ENCODE assay signal across 14 cellular contexts in genomic region chr5:76169536-76169935, GRCh38.
DNase-seq lines count a peak whose midpoint lies in the region; ATAC-seq and TF ChIP-seq lines count a peak whose summit lies in the region.
"Had no signal": no experiment of that assay in that cellular context is flagged by ENCODE, and none has a peak within 500 bp of the region (broad histone marks: within the 10 kb centered on the region; RNA-seq: fewer than 3 reads in every experiment).

No MANE protein-coding gene starts in this region.

- H3K36me3 ChIP-seq in SK-N-SH (replicated peaks in 1 of 2; ENCODE audit: control insufficient read depth in 1 of 2, insufficient read depth in 2 of 2, low read length in 1 of 2) (no peaks in the 10 kb centered on the region), WERI-Rb-1 (no peaks in the 10 kb centered on the region)
- H3K36me3 ChIP-seq: BLaER1 treated with 17β-estradiol and CSF1 and Interleukin-3, amounts not matched to agents 10 nM and 100 nM had no signal

- 25% methylated on average over 4 of the region's 4 CpGs for WGBS in SK-N-SH (ENCODE audit: low lambda C conversion rate)

- H2AFZ ChIP-seq in SK-N-SH (ENCODE audit: low read depth) = no peak overlapping the region

- no peaks in the 10 kb centered on the region for H3K36me3 Mint-ChIP-seq in T-helper 17 cell (ENCODE audit: low read depth)
- H3K36me3 Mint-ChIP-seq: CD8-positive, alpha-beta T cell had no signal

- H3K4me2 ChIP-seq in SK-N-SH = no peak overlapping the region
- H3K4me2 ChIP-seq: A549; BLaER1 treated with 17β-estradiol and CSF1 and Interleukin-3, amounts not matched to agents 10 nM and 100 nM had no signal

- TF ChIP-seq RAD21 in SK-N-SH (IDR thresholded peaks at IDR 0.05; ENCODE audit: low read length) = no peak

- no peaks in the 10 kb centered on the region for H4K20me1 ChIP-seq in SK-N-SH (ENCODE audit: insufficient read depth)
- H4K20me1 ChIP-seq: BLaER1 treated with 17β-estradiol and CSF1 and Interleukin-3, amounts not matched to agents 10 nM and 100 nM had no signal

- no peaks in the 10 kb centered on the region for H3K79me2 ChIP-seq in SK-N-SH (ENCODE audit: insufficient read depth)

- no peak for TF ChIP-seq CTCF in SK-N-SH (IDR thresholded peaks at IDR 0.05)
- TF ChIP-seq CTCF in WERI-Rb-1 (IDR thresholded peaks at IDR 0.05; ENCODE audit: low read depth, low read length) = no peak

- no peak overlapping the region for H3K9ac ChIP-seq in SK-N-SH
- H3K9ac ChIP-seq: BLaER1 treated with 17β-estradiol and CSF1 and Interleukin-3, amounts not matched to agents 10 nM and 100 nM had no signal

- no peaks in the 10 kb centered on the region for H3F3A ChIP-seq in SK-N-SH (replicated peaks; ENCODE audit: insufficient read depth)

- H3K27ac ChIP-seq in SK-N-SH (ENCODE audit: low read depth in 2 of 2, low read length in 1 of 2) (peak overlapping the region in 1 of 2 experiments; percentile 60; a peak in 2 of 4 replicates), WERI-Rb-1 (no peak overlapping the region)
- H3K27ac ChIP-seq: 22Rv1; A549; BLaER1 treated with 17β-estradiol and CSF1 and Interleukin-3, amounts not matched to agents 10 nM and 100 nM had no signal

- CTCF ChIA-PET in SK-N-SH (lab: Yijun Ruan, JAX) = interaction anchor here (1.1 kb wide), 1 partner anchor 36 kb away, joined by 5 read pairs; no protein-coding TSS in a partner anchor

- ATAC-seq in SK-N-SH treated with all-trans-retinoic acid at 6 μM for 48 hours = no peak
- ATAC-seq in T-helper 17 cell = no peak
- ATAC-seq: A549; CD8-positive, alpha-beta T cell had no signal

- H3K27me3 Mint-ChIP-seq in T-helper 17 cell = peaks cover 8% of the 10 kb centered on the region

- peak; percentile 33 for DNase-seq in SK-N-SH
- DNase-seq in WERI-Rb-1 = peak; percentile 83
- DNase-seq in left kidney (ENCODE audit: low read depth, low spot score) = peak; percentile 12
- no peak for DNase-seq in T-helper 17 cell
- DNase-seq in pons (ENCODE audit: low spot score) = no peak
- DNase-seq in NCI-H2029 treated with DMSO at 0.1 percent for 48 hours (lab: John Stamatoyannopoulos, UW) = no peak
- DNase-seq: Calu3; CD8-positive, alpha-beta T cell; H9 had no signal

- no peaks in the 10 kb centered on the region for H3K27me3 ChIP-seq in SK-N-SH (ENCODE audit: insufficient read depth)
- H3K27me3 ChIP-seq in WERI-Rb-1 (ENCODE audit: insufficient read depth, low read depth, severe bottlenecking) = no peaks in the 10 kb centered on the region
- H3K27me3 ChIP-seq: BLaER1 treated with 17β-estradiol and CSF1 and Interleukin-3, amounts not matched to agents 10 nM and 100 nM had no signal

- POLR2A ChIA-PET in SK-N-SH (lab: Yijun Ruan, JAX) = no interaction called here

- H3K9me3 ChIP-seq in SK-N-SH (no peaks in the 10 kb centered on the region), WERI-Rb-1 (ENCODE audit: severe bottlenecking) (no peaks in the 10 kb centered on the region), T-helper 17 cell (ENCODE audit: control insufficient read depth, low read length, poor library complexity, severe bottlenecking) (no peaks in the 10 kb centered on the region)
- H3K9me3 ChIP-seq: A549 had no signal

- TF ChIP-seq EP300 in SK-N-SH (IDR thresholded peaks at IDR 0.05; ENCODE audit: borderline replicate concordance in 1 of 2, low read depth in 1 of 2, low read length in 1 of 2) = no peak

- no peak overlapping the region for H3K4me3 Mint-ChIP-seq in T-helper 17 cell
- H3K4me3 Mint-ChIP-seq: B cell; CD8-positive, alpha-beta T cell; H9 had no signal

- no peaks in the 10 kb centered on the region for H3K4me1 Mint-ChIP-seq in T-helper 17 cell
- H3K4me1 Mint-ChIP-seq: B cell had no signal

- H3K27ac Mint-ChIP-seq in T-helper 17 cell = no peak overlapping the region
- H3K27ac Mint-ChIP-seq: B cell; CD8-positive, alpha-beta T cell; H9 had no signal

- peaks cover 0 to 15% of the 10 kb centered on the region in 2 experiments; a peak in 1 of 4 replicates for H3K4me1 ChIP-seq in SK-N-SH (ENCODE audit: control insufficient read depth in 1 of 2, insufficient read depth in 2 of 2, low read depth in 1 of 2, low read length in 1 of 2)
- H3K4me1 ChIP-seq: A549; BLaER1 treated with 17β-estradiol and CSF1 and Interleukin-3, amounts not matched to agents 10 nM and 100 nM had no signal

- H3K9me2 ChIP-seq in SK-N-SH = no peaks in the 10 kb centered on the region

- H3K4me3 ChIP-seq in SK-N-SH (ENCODE audit: low read depth in 2 of 2, low read length in 1 of 2) = no peak overlapping the region
- no peak overlapping the region for H3K4me3 ChIP-seq in WERI-Rb-1 (ENCODE audit: low read depth, low read length)
- H3K4me3 ChIP-seq: A549; BLaER1 treated with 17β-estradiol and CSF1 and Interleukin-3, amounts not matched to agents 10 nM and 100 nM had no signal

TF ChIP-seq in SK-N-SH, 30 proteins besides CTCF, POLR2A, EP300 and RAD21:
- no peak for TF ChIP-seq POLR2AphosphoS5 (IDR thresholded peaks at IDR 0.05; ENCODE audit: low read depth, low read length)
TF ChIP-seq in SK-N-SH: peak in this region for 0.

TF ChIP-seq in SK-N-SH treated with all-trans-retinoic acid at 6 μM for 48 hours, 23 proteins besides CTCF, POLR2A, EP300 and RAD21:
- no peak for TF ChIP-seq ARNTL (CRISPR knock-in tag; IDR thresholded peaks at IDR 0.05; ENCODE audit: borderline replicate concordance, low read depth)
- no peak for TF ChIP-seq RARB (CRISPR knock-in tag; IDR thresholded peaks at IDR 0.05)
- TF ChIP-seq, protein P1, sequence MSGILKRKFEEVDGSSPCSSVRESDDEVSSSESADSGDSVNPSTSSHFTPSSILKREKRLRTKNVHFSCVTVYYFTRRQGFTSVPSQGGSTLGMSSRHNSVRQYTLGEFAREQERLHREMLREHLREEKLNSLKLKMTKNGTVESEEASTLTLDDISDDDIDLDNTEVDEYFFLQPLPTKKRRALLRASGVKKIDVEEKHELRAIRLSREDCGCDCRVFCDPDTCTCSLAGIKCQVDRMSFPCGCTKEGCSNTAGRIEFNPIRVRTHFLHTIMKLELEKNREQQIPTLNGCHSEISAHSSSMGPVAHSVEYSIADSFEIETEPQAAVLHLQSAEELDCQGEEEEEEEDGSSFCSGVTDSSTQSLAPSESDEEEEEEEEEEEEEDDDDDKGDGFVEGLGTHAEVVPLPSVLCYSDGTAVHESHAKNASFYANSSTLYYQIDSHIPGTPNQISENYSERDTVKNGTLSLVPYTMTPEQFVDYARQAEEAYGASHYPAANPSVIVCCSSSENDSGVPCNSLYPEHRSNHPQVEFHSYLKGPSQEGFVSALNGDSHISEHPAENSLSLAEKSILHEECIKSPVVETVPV (CRISPR knock-in tag; IDR thresholded peaks at IDR 0.05) = no peak
- no peak for TF ChIP-seq ZNF565 (CRISPR knock-in tag; conservative IDR thresholded peaks at IDR 0.05; ENCODE audit: low read depth)
- no peak for TF ChIP-seq TOX (CRISPR knock-in tag; IDR thresholded peaks at IDR 0.05; ENCODE audit: borderline replicate concordance)
- no peak for TF ChIP-seq ZNF70 (CRISPR knock-in tag; IDR thresholded peaks at IDR 0.05)
- TF ChIP-seq ZNF8 (CRISPR knock-in tag; IDR thresholded peaks at IDR 0.05) = no peak
- no peak for TF ChIP-seq ZFP30 (CRISPR knock-in tag; IDR thresholded peaks at IDR 0.05)
- no peak for TF ChIP-seq ZC3H10 (CRISPR knock-in tag; IDR thresholded peaks at IDR 0.05)
- TF ChIP-seq SNAI2 (CRISPR knock-in tag; IDR thresholded peaks at IDR 0.05) = no peak
- no peak for TF ChIP-seq ISL1 (CRISPR knock-in tag; IDR thresholded peaks at IDR 0.05)
- TF ChIP-seq, protein P2, sequence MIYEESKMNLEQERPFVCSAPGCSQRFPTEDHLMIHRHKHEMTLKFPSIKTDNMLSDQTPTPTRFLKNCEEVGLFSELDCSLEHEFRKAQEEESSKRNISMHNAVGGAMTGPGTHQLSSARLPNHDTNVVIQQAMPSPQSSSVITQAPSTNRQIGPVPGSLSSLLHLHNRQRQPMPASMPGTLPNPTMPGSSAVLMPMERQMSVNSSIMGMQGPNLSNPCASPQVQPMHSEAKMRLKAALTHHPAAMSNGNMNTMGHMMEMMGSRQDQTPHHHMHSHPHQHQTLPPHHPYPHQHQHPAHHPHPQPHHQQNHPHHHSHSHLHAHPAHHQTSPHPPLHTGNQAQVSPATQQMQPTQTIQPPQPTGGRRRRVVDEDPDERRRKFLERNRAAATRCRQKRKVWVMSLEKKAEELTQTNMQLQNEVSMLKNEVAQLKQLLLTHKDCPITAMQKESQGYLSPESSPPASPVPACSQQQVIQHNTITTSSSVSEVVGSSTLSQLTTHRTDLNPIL (CRISPR knock-in tag; IDR thresholded peaks at IDR 0.05; ENCODE audit: low read depth) = no peak
- no peak for TF ChIP-seq PPARA (CRISPR knock-in tag; IDR thresholded peaks at IDR 0.05; ENCODE audit: borderline replicate concordance)

Comparison
In these comparisons a context has a peak if more than half of its experiments do, and no peak if none do; other contexts are left out.
1. DNase-seq: peak in SK-N-SH (single experiment), WERI-Rb-1 (single experiment) and left kidney (single experiment); none in T-helper 17 cell (0 of 3), pons (single experiment) and NCI-H2029 treated with DMSO at 0.1 percent for 48 hours (single experiment).